ENCODE assay signal across 10 cellular contexts in the genomic region with DNA sequence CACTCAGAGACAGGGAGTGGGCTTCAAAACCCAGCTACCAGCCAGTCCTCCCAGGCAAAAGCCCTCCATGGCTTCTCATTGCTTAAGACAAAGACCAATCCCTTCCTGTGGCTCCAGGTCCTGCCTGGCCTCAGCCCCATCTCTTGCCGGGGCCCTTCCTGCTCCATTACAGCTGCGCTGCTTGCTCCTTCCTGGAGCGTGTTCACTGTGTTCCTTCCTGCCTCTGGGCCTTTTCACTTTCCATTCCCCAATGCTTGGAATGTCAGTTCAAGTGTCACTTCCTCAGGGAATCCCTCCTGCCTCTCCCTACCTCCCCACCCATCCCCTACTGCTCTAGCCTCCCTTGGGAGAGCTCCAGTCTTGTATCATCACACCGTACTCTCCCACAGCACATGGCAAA. TPM values are rescaled to one million over a fixed set of nuclear protein-coding genes. Genes with fewer than 3 reads are reported as not detected.
DNase-seq lines count a peak whose midpoint lies in the region; ATAC-seq and TF ChIP-seq lines count a peak whose summit lies in the region.
"Had no signal": no experiment of that assay in that cellular context is flagged by ENCODE, and none has a peak within 500 bp of the region (broad histone marks: within the 10 kb centered on the region; RNA-seq: fewer than 3 reads in every experiment).

No MANE protein-coding gene starts in this region.

- no peak for TF ChIP-seq CTCF in Panc1 (IDR thresholded peaks at IDR 0.05)

- ATAC-seq in Panc1, result peak; percentile 46; the same call in 1 of the 2 replicates
- no peak for ATAC-seq in GM19463 (IDR thresholded peaks at IDR 0.05; ENCODE audit: unreplicated experiment)
- ATAC-seq in GM19023 (IDR thresholded peaks at IDR 0.05; ENCODE audit: unreplicated experiment), result no peak

- CTCF ChIA-PET in Panc1 (lab: Charles Lee), result no interaction called here

- peak overlapping the region; percentile 12; the same call in 1 of the 2 replicates for H3K9ac ChIP-seq in BLaER1
- no peak overlapping the region for H3K9ac ChIP-seq in rectal smooth muscle tissue (ENCODE audit: low read length)

- no peaks in the 10 kb centered on the region for H4K20me1 ChIP-seq in BLaER1

- POLR2A ChIA-PET in Panc1 (lab: Charles Lee), result no interaction called here

- 0 out of 2 replicates have a peak overlapping the region, but pooled peaks have one; percentile 17 for H3K4me3 ChIP-seq in BLaER1
- H3K4me3 ChIP-seq in Panc1 (ENCODE audit: low read depth in 2 of 2, low read length in 2 of 2), result no peak overlapping the region
- H3K4me3 ChIP-seq in rectal smooth muscle tissue (ENCODE audit: low read length), result no peak overlapping the region

- H3K27me3 ChIP-seq in BLaER1, result no peaks in the 10 kb centered on the region
- no peaks in the 10 kb centered on the region for H3K27me3 ChIP-seq in Panc1 (ENCODE audit: control insufficient read depth, insufficient read depth, low read length)
- H3K27me3 ChIP-seq in rectal smooth muscle tissue (ENCODE audit: control insufficient read depth, insufficient read depth, low read length), result peaks cover 2% of the 10 kb centered on the region

- no TSS peak for BruUV-seq in Panc1 (replicated peaks; lab: Mats Ljungman, UMichigan)

- H3K27ac ChIP-seq in BLaER1 (peak overlapping the region; percentile 58), Panc1 (ENCODE audit: low read length) (peak overlapping the region; percentile 2; the same call in 1 of the 2 replicates), rectal smooth muscle tissue (ENCODE audit: low read depth, low read length) (peak overlapping the region; percentile 40)

- intact Hi-C loops in Panc1 (cut with micrococcal nuclease; ENCODE audit: unreplicated experiment), result no loop called here

- H3K4me2 ChIP-seq in BLaER1, result peak overlapping the region; percentile 80

- DNase-seq in Panc1 (ENCODE audit: low read depth, low spot score), result no peak
- DNase-seq in islet precursor cell, result peak; percentile 80
- no peak for DNase-seq in KBM-7
- DNase-seq in NCI-H82 (lab: John Stamatoyannopoulos, UW), result no peak
- DNase-seq: activated B cell treated with CpG ODN at 0.5 μM for 24 hours, SHP77 treated with DMSO at 0.1 percent for 48 hours had no signal

- H3K4me1 ChIP-seq in BLaER1 (peaks cover 68% of the 10 kb centered on the region), Panc1 (ENCODE audit: control insufficient read depth, insufficient read depth, low read length) (peaks cover 35% of the 10 kb centered on the region), rectal smooth muscle tissue (ENCODE audit: control insufficient read depth, insufficient read depth, low read length) (no peaks in the 10 kb centered on the region)

- in situ Hi-C loops in Panc1 (cut with HindIII; ENCODE audit: low pct_unique_long_range_greater_than_20kb, low sequenced_read_pairs), result no loop called here
- in situ Hi-C loops in KBM-7 (cut with MboI; ENCODE audit: low pct_unique_long_range_greater_than_20kb, low sequenced_read_pairs), result no loop called here

- peaks cover 7% of the 10 kb centered on the region; the same call in 1 of the 2 replicates for H3K9me3 ChIP-seq in BLaER1
- H3K9me3 ChIP-seq in Panc1 (ENCODE audit: control insufficient read depth, insufficient read depth, low read depth, low read length), result no peaks in the 10 kb centered on the region

- H3K36me3 ChIP-seq in BLaER1, result no peaks in the 10 kb centered on the region
- no peaks in the 10 kb centered on the region for H3K36me3 ChIP-seq in Panc1 (ENCODE audit: control insufficient read depth, insufficient read depth, low read length)
- H3K36me3 ChIP-seq in rectal smooth muscle tissue (ENCODE audit: control insufficient read depth, insufficient read depth, low read length), result no peaks in the 10 kb centered on the region

RNA-seq across cellular contexts. Expression of a gene that starts 11.1 kb away (rescaled TPM):
- 65.8 TPM for total RNA-seq in Panc1 (2021; ENCODE audit: unreplicated experiment)
- 58.9 TPM for polyA plus RNA-seq in Panc1 (2012; ENCODE audit: insufficient read length)

RNA-seq across cellular contexts. Expression of a gene that starts 30.0 kb away (rescaled TPM):
- 31.5 TPM for total RNA-seq in Panc1 (2021; ENCODE audit: unreplicated experiment)
- polyA plus RNA-seq in Panc1 (2012; ENCODE audit: insufficient read length), result 36.3 TPM

Comparison
In these comparisons a context has a peak if more than half of its experiments do, and no peak if none do; other contexts are left out.
1. H3K27ac ChIP-seq: peak in every context shown above with its lines; median percentile 58 in BLaER1; 40 in rectal smooth muscle tissue; 2 in Panc1.